ENCODE assay signal across 18 cellular contexts in the genomic region with DNA sequence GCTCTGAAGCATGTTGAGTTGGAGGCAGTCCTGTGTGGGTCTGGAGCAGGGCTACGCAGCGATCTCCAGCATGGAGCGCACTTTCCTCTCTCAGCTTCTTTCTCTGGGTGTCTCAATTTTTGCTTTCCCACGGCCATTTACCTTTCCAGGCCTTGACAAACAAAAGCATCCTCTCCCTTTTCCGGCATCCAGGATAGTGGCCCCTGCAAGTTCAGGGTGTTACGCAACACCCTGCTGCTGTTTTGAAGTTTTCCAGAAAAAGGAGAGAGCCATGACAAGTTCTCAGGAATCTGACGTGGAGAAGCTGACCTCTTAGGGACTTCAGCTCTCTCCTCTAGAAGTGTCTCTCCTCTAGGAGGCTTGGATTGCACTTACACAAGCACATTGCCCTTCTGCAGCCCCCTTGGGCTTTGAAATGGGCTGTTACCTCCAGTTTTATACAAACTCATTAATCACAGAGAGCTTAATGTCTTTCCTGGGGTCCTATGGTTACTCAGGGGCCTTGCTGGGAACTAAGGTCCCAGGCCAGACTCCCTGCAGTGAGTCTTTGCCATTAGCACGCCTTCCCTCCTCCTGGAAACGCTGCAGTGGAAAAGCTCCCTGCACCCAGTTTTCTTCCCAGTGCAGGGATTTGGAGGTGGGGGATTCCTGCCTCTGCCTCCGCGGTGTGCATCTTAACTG.
"Had no signal": no experiment of that assay in that cellular context is flagged by ENCODE, and none has a peak within 500 bp of the region (broad histone marks: within the 10 kb centered on the region; RNA-seq: fewer than 3 reads in every experiment).

No MANE protein-coding gene starts in this region.

- H3K4me3 Mint-ChIP-seq: activated CD8-positive, alpha-beta T cell treated with anti-CD3 and anti-CD28 coated beads, Interleukin-2, amount 10 ng/mL, durations not matched to agents 7 days and 5 days; activated naive CD8-positive, alpha-beta T cell treated with anti-CD3 and anti-CD28 coated beads, Interleukin-2, amount 10 ng/mL, durations not matched to agents 7 days and 5 days; activated T-cell treated with anti-CD3 and anti-CD28 coated beads, Interleukin-2, amount 50 U/mL, for 72 hours; brain; stimulated activated naive B cell treated with anti-CD40 and anti-IgM and Interleukin-4, amounts not matched to agents 10 μg/mL and 1 μg/mL and 100 μg/mL, for 72 hours; T-helper 17 cell; WTC11 had no signal

- H3K27me3 ChIP-seq: gastrocnemius medialis, tibial artery had no signal

- H3K4me3 ChIP-seq: gastrocnemius medialis, heart left ventricle, tibial artery had no signal

- H3K36me3 Mint-ChIP-seq: activated naive CD8-positive, alpha-beta T cell treated with anti-CD3 and anti-CD28 coated beads, Interleukin-2, amount 10 ng/mL, durations not matched to agents 7 days and 5 days; brain; naive B cell; stimulated activated naive B cell treated with anti-CD40 and anti-IgM and Interleukin-4, amounts not matched to agents 10 μg/mL and 1 μg/mL and 100 μg/mL, for 72 hours; WTC11 had no signal

- H3K4me1 ChIP-seq: gastrocnemius medialis, heart left ventricle had no signal

- H3K27ac Mint-ChIP-seq: activated CD8-positive, alpha-beta T cell treated with anti-CD3 and anti-CD28 coated beads, Interleukin-2, amount 10 ng/mL, durations not matched to agents 7 days and 5 days; activated naive CD8-positive, alpha-beta T cell treated with anti-CD3 and anti-CD28 coated beads, Interleukin-2, amount 10 ng/mL, durations not matched to agents 7 days and 5 days; activated T-cell treated with anti-CD3 and anti-CD28 coated beads, Interleukin-2, amount 50 U/mL, for 72 hours; naive B cell; stimulated activated naive B cell treated with anti-CD40 and anti-IgM and Interleukin-4, amounts not matched to agents 10 μg/mL and 1 μg/mL and 100 μg/mL, for 72 hours; T-helper 17 cell; WTC11 had no signal

- DNase-seq: activated CD4-positive, alpha-beta T cell treated with anti-CD3 and anti-CD28 coated beads for 48 hours; activated CD8-positive, alpha-beta memory T cell treated with anti-CD3 and anti-CD28 coated beads, Interleukin-2, amount 50 U/mL, for 48 hours; activated CD8-positive, alpha-beta T cell treated with anti-CD3 and anti-CD28 coated beads, Interleukin-2, amount 10 ng/mL, durations not matched to agents 7 days and 5 days; activated naive CD8-positive, alpha-beta T cell treated with anti-CD3 and anti-CD28 coated beads, Interleukin-2, amount 10 ng/mL, durations not matched to agents 7 days and 5 days; activated T-cell treated with anti-CD3 and anti-CD28 coated beads, Interleukin-2, amount 50 U/mL, for 72 hours; cerebellar nuclear complex; effector memory CD4-positive, alpha-beta T cell; gastrocnemius medialis; heart left ventricle; naive B cell; stimulated activated CD4-positive, alpha-beta T cell treated with anti-CD3 and anti-CD28 coated beads, Interleukin-15, amount 100 ng/mL, for 24 hours; stimulated activated CD4-positive, alpha-beta T cell treated with anti-CD3 and anti-CD28 coated beads, Interleukin-4, amount 100 ng/mL, for 1 hour; stimulated activated naive B cell treated with anti-CD40 and anti-IgM and Interleukin-4, amounts not matched to agents 10 μg/mL and 1 μg/mL and 100 μg/mL, for 72 hours; T-helper 17 cell; tibial artery had no signal

- H3K27ac ChIP-seq: gastrocnemius medialis, heart left ventricle, tibial artery had no signal

- ATAC-seq: activated CD8-positive, alpha-beta T cell treated with anti-CD3 and anti-CD28 coated beads, Interleukin-2, amount 10 ng/mL, durations not matched to agents 7 days and 5 days; activated T-cell treated with anti-CD3 and anti-CD28 coated beads, Interleukin-2, amount 50 U/mL, for 72 hours; gastrocnemius medialis; heart left ventricle; left lobe of liver; stimulated activated naive B cell treated with anti-CD40 and anti-IgM and Interleukin-4, amounts not matched to agents 10 μg/mL and 1 μg/mL and 100 μg/mL, for 72 hours; T-helper 17 cell; WTC11 had no signal

- H3K4me1 Mint-ChIP-seq: activated naive CD8-positive, alpha-beta T cell treated with anti-CD3 and anti-CD28 coated beads, Interleukin-2, amount 10 ng/mL, durations not matched to agents 7 days and 5 days; naive B cell; stimulated activated naive B cell treated with anti-CD40 and anti-IgM and Interleukin-4, amounts not matched to agents 10 μg/mL and 1 μg/mL and 100 μg/mL, for 72 hours; T-helper 17 cell had no signal

- H3K36me3 ChIP-seq: gastrocnemius medialis, heart left ventricle, tibial artery had no signal

- H3K9me3 ChIP-seq: gastrocnemius medialis, heart left ventricle, tibial artery had no signal

- H3K9me3 Mint-ChIP-seq: activated naive CD8-positive, alpha-beta T cell treated with anti-CD3 and anti-CD28 coated beads, Interleukin-2, amount 10 ng/mL, durations not matched to agents 7 days and 5 days; stimulated activated naive B cell treated with anti-CD40 and anti-IgM and Interleukin-4, amounts not matched to agents 10 μg/mL and 1 μg/mL and 100 μg/mL, for 72 hours had no signal
